Comparison of ENCODE assay signal across 28 cellular contexts in the genomic region with DNA sequence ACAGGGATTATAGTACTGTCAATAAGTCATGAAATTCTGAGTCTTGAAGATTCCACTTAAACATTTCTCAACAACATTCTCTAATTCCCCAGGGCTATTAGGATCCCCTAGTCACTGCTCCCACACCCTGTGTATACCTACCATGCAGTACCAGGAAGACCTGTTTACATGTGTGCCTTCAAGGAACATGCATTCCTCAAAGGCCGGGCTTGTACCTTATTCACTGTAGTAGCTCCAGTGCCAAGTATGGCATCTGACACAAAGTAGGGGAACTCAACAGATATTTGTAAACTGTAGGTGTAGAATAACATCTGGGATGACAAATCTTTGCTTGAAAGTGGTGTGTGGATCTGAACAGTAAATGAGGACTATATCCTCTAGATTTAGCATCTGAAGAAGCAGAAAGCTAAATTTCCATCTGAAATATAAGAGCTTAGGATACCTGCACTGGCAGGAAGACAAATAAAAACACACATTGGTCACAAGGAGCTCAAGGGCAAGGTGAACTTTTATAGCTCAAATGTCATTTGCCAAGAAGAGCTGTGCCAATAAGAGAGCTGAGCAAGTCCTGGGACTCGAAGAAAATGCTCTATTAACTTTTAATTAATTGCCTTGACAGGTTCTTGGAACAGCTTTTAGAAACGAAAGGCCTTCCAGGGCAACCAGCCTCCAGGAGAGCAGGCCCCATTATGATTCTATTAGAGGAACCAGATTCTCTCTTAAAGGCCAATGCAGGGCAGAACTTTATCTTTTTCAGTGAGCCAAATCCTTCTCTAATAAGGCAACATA. TPM values are rescaled to one million over a fixed set of nuclear protein-coding genes. Genes with fewer than 3 reads are reported as not detected.
DNase-seq lines count a peak whose midpoint lies in the region; ATAC-seq, FAIRE-seq and TF ChIP-seq lines count a peak whose summit lies in the region.
"Had no signal": no experiment of that assay in that cellular context is flagged by ENCODE, and none has a peak within 500 bp of the region (broad histone marks: within the 10 kb centered on the region; RNA-seq: fewer than 3 reads in every experiment).

No MANE protein-coding gene starts in this region.

- peaks cover 7% of the 10 kb centered on the region for H3K9me3 Mint-ChIP-seq in mesothelial cell of epicardium
- H3K9me3 Mint-ChIP-seq in type B pancreatic cell: no peaks in the 10 kb centered on the region
- H3K9me3 Mint-ChIP-seq: activated T-helper 1 cell treated with anti-CD3 and anti-CD28 coated beads, Interleukin-12 subunit alpha, Interleukin-12 subunit beta, Interleukin-2, Interleukin-4 antibody, amounts not matched to agents 30 ng/mL and 10 ng/mL and 1 ng/mL, durations not matched to agents 14 hours and 24 hours and 36 hours; nephron progenitor cell had no signal

- no peaks in the 10 kb centered on the region for H3K79me2 ChIP-seq in Karpas-422 (ENCODE audit: low read length)

- no peaks in the 10 kb centered on the region for H3K27me3 ChIP-seq in Karpas-422 (ENCODE audit: low read length)
- H3K27me3 ChIP-seq: ascending aorta, testis had no signal

- H3K4me2 ChIP-seq in Karpas-422 (ENCODE audit: low read depth, low read length, poor library complexity, severe bottlenecking): no peak overlapping the region

- H3K4me3 Mint-ChIP-seq in mesothelial cell of epicardium (no peak overlapping the region), type B pancreatic cell (peak overlapping the region; percentile 62)
- H3K4me3 Mint-ChIP-seq: activated naive CD4-positive, alpha-beta T cell treated with anti-CD3 and anti-CD28 coated beads, Interleukin-2, amount 50 U/mL, for 24 hours; activated T-helper 1 cell treated with anti-CD3 and anti-CD28 coated beads, Interleukin-12 subunit alpha, Interleukin-12 subunit beta, Interleukin-2, Interleukin-4 antibody, amounts not matched to agents 30 ng/mL and 10 ng/mL and 1 ng/mL, durations not matched to agents 14 hours and 24 hours and 36 hours; nephron progenitor cell had no signal

- H3K9me2 ChIP-seq in Karpas-422 (replicated peaks; ENCODE audit: insufficient read depth, low read length): no peaks in the 10 kb centered on the region

- H3K27me3 Mint-ChIP-seq in mesothelial cell of epicardium (ENCODE audit: low read depth) (no peaks in the 10 kb centered on the region), type B pancreatic cell (peaks cover 3% of the 10 kb centered on the region)
- H3K27me3 Mint-ChIP-seq: activated naive CD4-positive, alpha-beta T cell treated with anti-CD3 and anti-CD28 coated beads, Interleukin-2, amount 50 U/mL, for 24 hours had no signal

- H3K9ac ChIP-seq in Karpas-422 (ENCODE audit: low read length): no peak overlapping the region

- no peaks in the 10 kb centered on the region for H3K36me3 ChIP-seq in Karpas-422 (ENCODE audit: insufficient read depth, low read length)
- H3K36me3 ChIP-seq: ascending aorta had no signal

- peaks cover 14% of the 10 kb centered on the region for H3K4me1 Mint-ChIP-seq in mesothelial cell of epicardium
- no peaks in the 10 kb centered on the region for H3K4me1 Mint-ChIP-seq in type B pancreatic cell (ENCODE audit: unreplicated experiment)
- H3K4me1 Mint-ChIP-seq: activated naive CD4-positive, alpha-beta T cell treated with anti-CD3 and anti-CD28 coated beads, Interleukin-2, amount 50 U/mL, for 24 hours; nephron progenitor cell had no signal

- H2AFZ ChIP-seq in Karpas-422 (ENCODE audit: low read length): no peak overlapping the region

- no peak overlapping the region for H3K27ac ChIP-seq in Karpas-422 (ENCODE audit: low read length)
- H3K27ac ChIP-seq: skin epidermis, testis had no signal

- peak overlapping the region; percentile 9 for H3K27ac Mint-ChIP-seq in mesothelial cell of epicardium
- H3K27ac Mint-ChIP-seq in type B pancreatic cell: peak overlapping the region; percentile 70
- H3K27ac Mint-ChIP-seq: activated naive CD4-positive, alpha-beta T cell treated with anti-CD3 and anti-CD28 coated beads, Interleukin-2, amount 50 U/mL, for 24 hours; activated T-helper 1 cell treated with anti-CD3 and anti-CD28 coated beads, Interleukin-12 subunit alpha, Interleukin-12 subunit beta, Interleukin-2, Interleukin-4 antibody, amounts not matched to agents 30 ng/mL and 10 ng/mL and 1 ng/mL, durations not matched to agents 14 hours and 24 hours and 36 hours; nephron progenitor cell had no signal

- no peak overlapping the region for H3K4me3 ChIP-seq in Karpas-422 (ENCODE audit: low read length)
- H3K4me3 ChIP-seq: ascending aorta, skin epidermis, testis had no signal

- ATAC-seq in GM19023 (IDR thresholded peaks at IDR 0.05; ENCODE audit: unreplicated experiment): no peak
- ATAC-seq: Panc1 had no signal

- peak; percentile 39 for FAIRE-seq in endometrium (lab: Jason Lieb, UNC)
- FAIRE-seq: frontal cortex, HTR-8/SVneo, keratinocyte had no signal

- H3K36me3 Mint-ChIP-seq in mesothelial cell of epicardium (no peaks in the 10 kb centered on the region), type B pancreatic cell (no peaks in the 10 kb centered on the region)

- no peaks in the 10 kb centered on the region for H3K4me1 ChIP-seq in Karpas-422 (ENCODE audit: low read length)
- H3K4me1 ChIP-seq: testis had no signal

- no peaks in the 10 kb centered on the region for H3K9me3 ChIP-seq in Karpas-422 (ENCODE audit: low read length)
- H3K9me3 ChIP-seq: ascending aorta, testis had no signal

- TF ChIP-seq CTCF in mesothelial cell of epicardium (IDR thresholded peaks at IDR 0.05; ENCODE audit: unreplicated experiment): no peak
- no peak for TF ChIP-seq CTCF in type B pancreatic cell (conservative IDR thresholded peaks at IDR 0.05)

- peak; percentile 27 for DNase-seq in DMS 273 (lab: John Stamatoyannopoulos, UW; ENCODE audit: unreplicated experiment)
- no peak for DNase-seq in DMS 273 treated with DMSO at 0.1 percent for 48 hours (lab: John Stamatoyannopoulos, UW)
- no peak for DNase-seq in mesothelial cell of epicardium (ENCODE audit: low spot score in 2 of 2, unreplicated experiment in 2 of 2)
- DNase-seq in type B pancreatic cell (ENCODE audit: extremely low spot score, unreplicated experiment): no peak
- no peak for DNase-seq in SHP77 treated with DMSO at 0.1 percent for 48 hours (lab: John Stamatoyannopoulos, UW)
- no peak for DNase-seq in Karpas-422
- DNase-seq: 8988T; activated CD4-positive, alpha-beta T cell treated with anti-CD3 and anti-CD28 coated beads for 48 hours; Kasumi-1; NCI-H1092; NCI-H2029 treated with DMSO at 0.1 percent for 48 hours; NCI-H510A treated with DMSO at 0.1 percent for 48 hours; nephron progenitor cell; NK-92 treated with Interleukin-12 subunit alpha and Interleukin-12 subunit beta, amount 100 ng/mL, for 24 hours; stimulated activated CD4-positive, alpha-beta T cell treated with anti-CD3 and anti-CD28 coated beads, Interleukin-2, amount 100 ng/mL, for 48 hours; stimulated activated naive CD4-positive, alpha-beta T cell; T-helper 2 cell; testis had no signal

- no peaks in the 10 kb centered on the region for H4K20me1 ChIP-seq in Karpas-422 (ENCODE audit: insufficient read depth, low read depth, low read length)

RNA-seq across cellular contexts. Expression of a gene that starts 52.3 kb away (rescaled TPM):
- total RNA-seq in mesothelial cell of epicardium (not detected in 3 replicates), type B pancreatic cell (ENCODE audit: low replicate concordance) (0.56 TPM in 1 of 2 replicates, not detected in the other)
- total RNA-seq in Karpas-422 (2014; rRNA removed; shearing (Covaris generic); ENCODE audit: low replicate concordance): not detected in 2 replicates
- total RNA-seq: activated T-helper 1 cell treated with anti-CD3 and anti-CD28 coated beads, Interleukin-12 subunit alpha, Interleukin-12 subunit beta, Interleukin-2, Interleukin-4 antibody, amounts not matched to agents 30 ng/mL and 10 ng/mL and 1 ng/mL, durations not matched to agents 14 hours and 24 hours and 36 hours; frontal cortex had no signal
